1 cellular context compared by ENCODE assay signal in the genomic region with DNA sequence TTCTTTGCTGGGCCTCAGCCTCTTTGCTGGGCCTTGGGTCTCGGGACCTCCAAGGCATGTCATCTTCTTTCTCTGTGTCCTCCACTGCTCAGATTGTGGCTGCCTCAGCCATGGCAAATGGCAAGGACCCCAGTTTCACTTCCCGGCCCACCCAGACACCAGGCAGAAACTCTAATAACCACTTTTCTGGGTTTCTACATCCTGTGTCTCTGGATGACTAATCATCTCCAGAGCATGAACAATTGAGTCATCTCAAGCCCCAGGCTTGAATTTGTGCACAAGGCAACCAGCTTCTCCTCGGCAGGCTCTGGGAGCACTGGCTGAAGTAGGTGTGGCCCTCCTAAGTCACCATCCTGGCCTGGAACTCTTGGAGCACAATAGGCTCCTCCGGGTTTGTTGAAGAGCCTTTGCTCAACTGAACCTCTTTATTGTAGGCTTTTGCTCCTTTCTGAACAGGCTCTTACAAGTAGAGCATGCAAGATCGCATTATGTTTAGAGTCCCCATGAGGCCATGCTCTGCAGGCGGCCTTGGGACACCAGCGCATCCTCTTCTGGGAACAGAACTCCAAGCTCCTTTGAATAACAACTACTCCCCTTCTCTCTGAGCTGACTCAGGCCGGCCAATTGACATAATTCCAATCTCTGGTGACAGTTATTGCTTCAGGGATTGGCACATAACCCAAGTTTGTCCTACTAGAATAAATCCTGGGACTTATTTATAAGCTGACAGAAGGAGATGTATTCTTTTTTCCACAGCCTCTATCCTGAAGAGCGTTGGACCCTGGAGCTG.
TF ChIP-seq lines count a peak whose summit lies in the region.

No MANE protein-coding gene starts in this region.

TF ChIP-seq in GM12878, 131 proteins besides CTCF, POLR2A, EP300 and RAD21 (continued from another document and continues in another):
- TF ChIP-seq, protein P1, sequence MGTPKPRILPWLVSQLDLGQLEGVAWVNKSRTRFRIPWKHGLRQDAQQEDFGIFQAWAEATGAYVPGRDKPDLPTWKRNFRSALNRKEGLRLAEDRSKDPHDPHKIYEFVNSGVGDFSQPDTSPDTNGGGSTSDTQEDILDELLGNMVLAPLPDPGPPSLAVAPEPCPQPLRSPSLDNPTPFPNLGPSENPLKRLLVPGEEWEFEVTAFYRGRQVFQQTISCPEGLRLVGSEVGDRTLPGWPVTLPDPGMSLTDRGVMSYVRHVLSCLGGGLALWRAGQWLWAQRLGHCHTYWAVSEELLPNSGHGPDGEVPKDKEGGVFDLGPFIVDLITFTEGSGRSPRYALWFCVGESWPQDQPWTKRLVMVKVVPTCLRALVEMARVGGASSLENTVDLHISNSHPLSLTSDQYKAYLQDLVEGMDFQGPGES (IDR thresholded peaks at IDR 0.05) = no peak
- TF ChIP-seq BCL11A (IDR thresholded peaks at IDR 0.05; ENCODE audit: low read depth, low read length) (0 out of 2 replicates have a peak, but pooled peaks have one; percentile 25), JUND (IDR thresholded peaks at IDR 0.05; ENCODE audit: low read depth, low read length) (no peak), ZNF207 (IDR thresholded peaks at IDR 0.05; ENCODE audit: borderline replicate concordance) (no peak), PAX8 (IDR thresholded peaks at IDR 0.05) (no peak), PML (IDR thresholded peaks at IDR 0.05; ENCODE audit: low read length) (no peak), SP1 (IDR thresholded peaks at IDR 0.05; ENCODE audit: low read depth, low read length) (no peak), NBN (IDR thresholded peaks at IDR 0.05) (no peak), SREBF2 (IDR thresholded peaks at IDR 0.05; ENCODE audit: low read length) (no peak), DPF2 (IDR thresholded peaks at IDR 0.05) (no peak), MEF2B (IDR thresholded peaks at IDR 0.05; ENCODE audit: partially characterized antibody, poor library complexity, severe bottlenecking) (no peak), SMC3 (IDR thresholded peaks at IDR 0.05; ENCODE audit: borderline replicate concordance, low read length) (no peak), PAX5 (IDR thresholded peaks at IDR 0.05; ENCODE audit: borderline replicate concordance, low read depth, low read length) (no peak), CBX3 (IDR thresholded peaks at IDR 0.05; ENCODE audit: borderline replicate concordance, low read depth) (no peak), EED (IDR thresholded peaks at IDR 0.05; ENCODE audit: low read depth) (0 out of 2 replicates have a peak, but pooled peaks have one; percentile 23), NFXL1 (IDR thresholded peaks at IDR 0.05; ENCODE audit: borderline replicate concordance) (no peak), SIN3A (IDR thresholded peaks at IDR 0.05; ENCODE audit: low read depth, low read length) (no peak), LARP7 (IDR thresholded peaks at IDR 0.05) (no peak), MYC (IDR thresholded peaks at IDR 0.05; ENCODE audit: insufficient read depth, insufficient read length, insufficient replicate concordance, low read length, severe bottlenecking) (no peak), NR2C1 (IDR thresholded peaks at IDR 0.05) (no peak), ZZZ3 (IDR thresholded peaks at IDR 0.05; ENCODE audit: control insufficient read depth, insufficient read length, low read depth) (no peak), TBL1XR1 (IDR thresholded peaks at IDR 0.05; ENCODE audit: low read depth, low read length) (no peak), HCFC1 (IDR thresholded peaks at IDR 0.05; ENCODE audit: low read length) (no peak), JUNB (IDR thresholded peaks at IDR 0.05) (peak; percentile 48), CHD2 (IDR thresholded peaks at IDR 0.05; ENCODE audit: borderline replicate concordance, low read depth, low read length) (no peak), FOXK2 (IDR thresholded peaks at IDR 0.05) (no peak), POU2F2 (IDR thresholded peaks at IDR 0.05; ENCODE audit: borderline replicate concordance, low read depth, low read length) (no peak), SPI1 (IDR thresholded peaks at IDR 0.05; ENCODE audit: borderline replicate concordance, insufficient read depth, low read depth, low read length) (peak; percentile 63), SMAD1 (IDR thresholded peaks at IDR 0.05; ENCODE audit: low read depth, partially characterized antibody) (no peak)
- TF ChIP-seq, protein P2, sequence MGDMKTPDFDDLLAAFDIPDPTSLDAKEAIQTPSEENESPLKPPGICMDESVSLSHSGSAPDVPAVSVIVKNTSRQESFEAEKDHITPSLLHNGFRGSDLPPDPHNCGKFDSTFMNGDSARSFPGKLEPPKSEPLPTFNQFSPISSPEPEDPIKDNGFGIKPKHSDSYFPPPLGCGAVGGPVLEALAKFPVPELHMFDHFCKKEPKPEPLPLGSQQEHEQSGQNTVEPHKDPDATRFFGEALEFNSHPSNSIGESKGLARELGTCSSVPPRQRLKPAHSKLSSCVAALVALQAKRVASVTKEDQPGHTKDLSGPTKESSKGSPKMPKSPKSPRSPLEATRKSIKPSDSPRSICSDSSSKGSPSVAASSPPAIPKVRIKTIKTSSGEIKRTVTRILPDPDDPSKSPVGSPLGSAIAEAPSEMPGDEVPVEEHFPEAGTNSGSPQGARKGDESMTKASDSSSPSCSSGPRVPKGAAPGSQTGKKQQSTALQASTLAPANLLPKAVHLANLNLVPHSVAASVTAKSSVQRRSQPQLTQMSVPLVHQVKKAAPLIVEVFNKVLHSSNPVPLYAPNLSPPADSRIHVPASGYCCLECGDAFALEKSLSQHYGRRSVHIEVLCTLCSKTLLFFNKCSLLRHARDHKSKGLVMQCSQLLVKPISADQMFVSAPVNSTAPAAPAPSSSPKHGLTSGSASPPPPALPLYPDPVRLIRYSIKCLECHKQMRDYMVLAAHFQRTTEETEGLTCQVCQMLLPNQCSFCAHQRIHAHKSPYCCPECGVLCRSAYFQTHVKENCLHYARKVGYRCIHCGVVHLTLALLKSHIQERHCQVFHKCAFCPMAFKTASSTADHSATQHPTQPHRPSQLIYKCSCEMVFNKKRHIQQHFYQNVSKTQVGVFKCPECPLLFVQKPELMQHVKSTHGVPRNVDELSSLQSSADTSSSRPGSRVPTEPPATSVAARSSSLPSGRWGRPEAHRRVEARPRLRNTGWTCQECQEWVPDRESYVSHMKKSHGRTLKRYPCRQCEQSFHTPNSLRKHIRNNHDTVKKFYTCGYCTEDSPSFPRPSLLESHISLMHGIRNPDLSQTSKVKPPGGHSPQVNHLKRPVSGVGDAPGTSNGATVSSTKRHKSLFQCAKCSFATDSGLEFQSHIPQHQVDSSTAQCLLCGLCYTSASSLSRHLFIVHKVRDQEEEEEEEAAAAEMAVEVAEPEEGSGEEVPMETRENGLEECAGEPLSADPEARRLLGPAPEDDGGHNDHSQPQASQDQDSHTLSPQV (IDR thresholded peaks at IDR 0.05) = no peak
- TF ChIP-seq, protein P3, sequence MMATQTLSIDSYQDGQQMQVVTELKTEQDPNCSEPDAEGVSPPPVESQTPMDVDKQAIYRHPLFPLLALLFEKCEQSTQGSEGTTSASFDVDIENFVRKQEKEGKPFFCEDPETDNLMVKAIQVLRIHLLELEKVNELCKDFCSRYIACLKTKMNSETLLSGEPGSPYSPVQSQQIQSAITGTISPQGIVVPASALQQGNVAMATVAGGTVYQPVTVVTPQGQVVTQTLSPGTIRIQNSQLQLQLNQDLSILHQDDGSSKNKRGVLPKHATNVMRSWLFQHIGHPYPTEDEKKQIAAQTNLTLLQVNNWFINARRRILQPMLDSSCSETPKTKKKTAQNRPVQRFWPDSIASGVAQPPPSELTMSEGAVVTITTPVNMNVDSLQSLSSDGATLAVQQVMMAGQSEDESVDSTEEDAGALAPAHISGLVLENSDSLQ (IDR thresholded peaks at IDR 0.05) = no peak
- TF ChIP-seq, protein P4, sequence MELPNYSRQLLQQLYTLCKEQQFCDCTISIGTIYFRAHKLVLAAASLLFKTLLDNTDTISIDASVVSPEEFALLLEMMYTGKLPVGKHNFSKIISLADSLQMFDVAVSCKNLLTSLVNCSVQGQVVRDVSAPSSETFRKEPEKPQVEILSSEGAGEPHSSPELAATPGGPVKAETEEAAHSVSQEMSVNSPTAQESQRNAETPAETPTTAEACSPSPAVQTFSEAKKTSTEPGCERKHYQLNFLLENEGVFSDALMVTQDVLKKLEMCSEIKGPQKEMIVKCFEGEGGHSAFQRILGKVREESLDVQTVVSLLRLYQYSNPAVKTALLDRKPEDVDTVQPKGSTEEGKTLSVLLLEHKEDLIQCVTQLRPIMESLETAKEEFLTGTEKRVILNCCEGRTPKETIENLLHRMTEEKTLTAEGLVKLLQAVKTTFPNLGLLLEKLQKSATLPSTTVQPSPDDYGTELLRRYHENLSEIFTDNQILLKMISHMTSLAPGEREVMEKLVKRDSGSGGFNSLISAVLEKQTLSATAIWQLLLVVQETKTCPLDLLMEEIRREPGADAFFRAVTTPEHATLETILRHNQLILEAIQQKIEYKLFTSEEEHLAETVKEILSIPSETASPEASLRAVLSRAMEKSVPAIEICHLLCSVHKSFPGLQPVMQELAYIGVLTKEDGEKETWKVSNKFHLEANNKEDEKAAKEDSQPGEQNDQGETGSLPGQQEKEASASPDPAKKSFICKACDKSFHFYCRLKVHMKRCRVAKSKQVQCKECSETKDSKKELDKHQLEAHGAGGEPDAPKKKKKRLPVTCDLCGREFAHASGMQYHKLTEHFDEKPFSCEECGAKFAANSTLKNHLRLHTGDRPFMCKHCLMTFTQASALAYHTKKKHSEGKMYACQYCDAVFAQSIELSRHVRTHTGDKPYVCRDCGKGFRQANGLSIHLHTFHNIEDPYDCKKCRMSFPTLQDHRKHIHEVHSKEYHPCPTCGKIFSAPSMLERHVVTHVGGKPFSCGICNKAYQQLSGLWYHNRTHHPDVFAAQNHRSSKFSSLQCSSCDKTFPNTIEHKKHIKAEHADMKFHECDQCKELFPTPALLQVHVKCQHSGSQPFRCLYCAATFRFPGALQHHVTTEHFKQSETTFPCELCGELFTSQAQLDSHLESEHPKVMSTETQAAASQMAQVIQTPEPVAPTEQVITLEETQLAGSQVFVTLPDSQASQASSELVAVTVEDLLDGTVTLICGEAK (IDR thresholded peaks at IDR 0.05; ENCODE audit: borderline replicate concordance) = no peak
- TF ChIP-seq, protein P5, sequence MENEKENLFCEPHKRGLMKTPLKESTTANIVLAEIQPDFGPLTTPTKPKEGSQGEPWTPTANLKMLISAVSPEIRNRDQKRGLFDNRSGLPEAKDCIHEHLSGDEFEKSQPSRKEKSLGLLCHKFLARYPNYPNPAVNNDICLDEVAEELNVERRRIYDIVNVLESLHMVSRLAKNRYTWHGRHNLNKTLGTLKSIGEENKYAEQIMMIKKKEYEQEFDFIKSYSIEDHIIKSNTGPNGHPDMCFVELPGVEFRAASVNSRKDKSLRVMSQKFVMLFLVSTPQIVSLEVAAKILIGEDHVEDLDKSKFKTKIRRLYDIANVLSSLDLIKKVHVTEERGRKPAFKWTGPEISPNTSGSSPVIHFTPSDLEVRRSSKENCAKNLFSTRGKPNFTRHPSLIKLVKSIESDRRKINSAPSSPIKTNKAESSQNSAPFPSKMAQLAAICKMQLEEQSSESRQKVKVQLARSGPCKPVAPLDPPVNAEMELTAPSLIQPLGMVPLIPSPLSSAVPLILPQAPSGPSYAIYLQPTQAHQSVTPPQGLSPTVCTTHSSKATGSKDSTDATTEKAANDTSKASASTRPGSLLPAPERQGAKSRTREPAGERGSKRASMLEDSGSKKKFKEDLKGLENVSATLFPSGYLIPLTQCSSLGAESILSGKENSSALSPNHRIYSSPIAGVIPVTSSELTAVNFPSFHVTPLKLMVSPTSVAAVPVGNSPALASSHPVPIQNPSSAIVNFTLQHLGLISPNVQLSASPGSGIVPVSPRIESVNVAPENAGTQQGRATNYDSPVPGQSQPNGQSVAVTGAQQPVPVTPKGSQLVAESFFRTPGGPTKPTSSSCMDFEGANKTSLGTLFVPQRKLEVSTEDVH (IDR thresholded peaks at IDR 0.05; ENCODE audit: low read depth, partially characterized antibody) = no peak
- TF ChIP-seq, protein P6, sequence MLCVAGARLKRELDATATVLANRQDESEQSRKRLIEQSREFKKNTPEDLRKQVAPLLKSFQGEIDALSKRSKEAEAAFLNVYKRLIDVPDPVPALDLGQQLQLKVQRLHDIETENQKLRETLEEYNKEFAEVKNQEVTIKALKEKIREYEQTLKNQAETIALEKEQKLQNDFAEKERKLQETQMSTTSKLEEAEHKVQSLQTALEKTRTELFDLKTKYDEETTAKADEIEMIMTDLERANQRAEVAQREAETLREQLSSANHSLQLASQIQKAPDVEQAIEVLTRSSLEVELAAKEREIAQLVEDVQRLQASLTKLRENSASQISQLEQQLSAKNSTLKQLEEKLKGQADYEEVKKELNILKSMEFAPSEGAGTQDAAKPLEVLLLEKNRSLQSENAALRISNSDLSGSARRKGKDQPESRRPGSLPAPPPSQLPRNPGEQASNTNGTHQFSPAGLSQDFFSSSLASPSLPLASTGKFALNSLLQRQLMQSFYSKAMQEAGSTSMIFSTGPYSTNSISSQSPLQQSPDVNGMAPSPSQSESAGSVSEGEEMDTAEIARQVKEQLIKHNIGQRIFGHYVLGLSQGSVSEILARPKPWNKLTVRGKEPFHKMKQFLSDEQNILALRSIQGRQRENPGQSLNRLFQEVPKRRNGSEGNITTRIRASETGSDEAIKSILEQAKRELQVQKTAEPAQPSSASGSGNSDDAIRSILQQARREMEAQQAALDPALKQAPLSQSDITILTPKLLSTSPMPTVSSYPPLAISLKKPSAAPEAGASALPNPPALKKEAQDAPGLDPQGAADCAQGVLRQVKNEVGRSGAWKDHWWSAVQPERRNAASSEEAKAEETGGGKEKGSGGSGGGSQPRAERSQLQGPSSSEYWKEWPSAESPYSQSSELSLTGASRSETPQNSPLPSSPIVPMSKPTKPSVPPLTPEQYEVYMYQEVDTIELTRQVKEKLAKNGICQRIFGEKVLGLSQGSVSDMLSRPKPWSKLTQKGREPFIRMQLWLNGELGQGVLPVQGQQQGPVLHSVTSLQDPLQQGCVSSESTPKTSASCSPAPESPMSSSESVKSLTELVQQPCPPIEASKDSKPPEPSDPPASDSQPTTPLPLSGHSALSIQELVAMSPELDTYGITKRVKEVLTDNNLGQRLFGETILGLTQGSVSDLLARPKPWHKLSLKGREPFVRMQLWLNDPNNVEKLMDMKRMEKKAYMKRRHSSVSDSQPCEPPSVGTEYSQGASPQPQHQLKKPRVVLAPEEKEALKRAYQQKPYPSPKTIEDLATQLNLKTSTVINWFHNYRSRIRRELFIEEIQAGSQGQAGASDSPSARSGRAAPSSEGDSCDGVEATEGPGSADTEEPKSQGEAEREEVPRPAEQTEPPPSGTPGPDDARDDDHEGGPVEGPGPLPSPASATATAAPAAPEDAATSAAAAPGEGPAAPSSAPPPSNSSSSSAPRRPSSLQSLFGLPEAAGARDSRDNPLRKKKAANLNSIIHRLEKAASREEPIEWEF (IDR thresholded peaks at IDR 0.05; ENCODE audit: insufficient replicate concordance, low read depth, low read length) = no peak
- TF ChIP-seq, protein P7, sequence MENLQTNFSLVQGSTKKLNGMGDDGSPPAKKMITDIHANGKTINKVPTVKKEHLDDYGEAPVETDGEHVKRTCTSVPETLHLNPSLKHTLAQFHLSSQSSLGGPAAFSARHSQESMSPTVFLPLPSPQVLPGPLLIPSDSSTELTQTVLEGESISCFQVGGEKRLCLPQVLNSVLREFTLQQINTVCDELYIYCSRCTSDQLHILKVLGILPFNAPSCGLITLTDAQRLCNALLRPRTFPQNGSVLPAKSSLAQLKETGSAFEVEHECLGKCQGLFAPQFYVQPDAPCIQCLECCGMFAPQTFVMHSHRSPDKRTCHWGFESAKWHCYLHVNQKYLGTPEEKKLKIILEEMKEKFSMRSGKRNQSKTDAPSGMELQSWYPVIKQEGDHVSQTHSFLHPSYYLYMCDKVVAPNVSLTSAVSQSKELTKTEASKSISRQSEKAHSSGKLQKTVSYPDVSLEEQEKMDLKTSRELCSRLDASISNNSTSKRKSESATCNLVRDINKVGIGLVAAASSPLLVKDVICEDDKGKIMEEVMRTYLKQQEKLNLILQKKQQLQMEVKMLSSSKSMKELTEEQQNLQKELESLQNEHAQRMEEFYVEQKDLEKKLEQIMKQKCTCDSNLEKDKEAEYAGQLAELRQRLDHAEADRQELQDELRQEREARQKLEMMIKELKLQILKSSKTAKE (IDR thresholded peaks at IDR 0.05; ENCODE audit: low read depth, poor library complexity, severe bottlenecking) = no peak
